ENCODE assay signal across 22 cellular contexts in the genomic region with DNA sequence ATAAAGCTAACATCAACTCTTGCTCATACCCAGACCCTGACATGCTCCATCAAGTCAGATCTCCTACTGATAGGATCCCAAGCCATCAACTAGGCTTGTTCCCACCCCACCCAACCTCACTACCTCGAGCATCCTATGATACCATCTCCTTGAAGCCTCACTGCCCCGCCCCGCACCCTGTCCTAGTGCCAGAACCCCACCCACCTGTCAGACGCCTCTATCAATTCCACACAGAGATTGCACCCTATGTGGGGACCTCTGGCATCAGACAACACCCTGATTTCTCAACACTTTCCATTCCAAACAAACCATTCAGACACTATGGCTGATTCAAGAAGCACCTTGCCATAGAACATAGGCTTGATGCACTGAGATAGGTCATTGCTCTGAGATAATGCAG. TPM values are rescaled to one million over a fixed set of nuclear protein-coding genes. Genes with fewer than 3 reads are reported as not detected.
DNase-seq lines count a peak whose midpoint lies in the region; ATAC-seq and TF ChIP-seq lines count a peak whose summit lies in the region.
"Had no signal": no experiment of that assay in that cellular context is flagged by ENCODE, and none has a peak within 500 bp of the region (broad histone marks: within the 10 kb centered on the region; RNA-seq: fewer than 3 reads in every experiment).

No MANE protein-coding gene starts in this region.

- CTCF ChIA-PET in CD4-positive, alpha-beta T cell (lab: Charles Lee), result no interaction called here

- no peaks in the 10 kb centered on the region for H3K9me3 ChIP-seq in CD4-positive, alpha-beta T cell (ENCODE audit: control insufficient read depth, low read length)
- H3K9me3 ChIP-seq: A549, BLaER1 had no signal

- TF ChIP-seq CTCF in CD4-positive, alpha-beta T cell (IDR thresholded peaks at IDR 0.05), result no peak
- no peak for TF ChIP-seq CTCF in endothelial cell (IDR thresholded peaks at IDR 0.05; ENCODE audit: unreplicated experiment)
- no peak for TF ChIP-seq CTCF in nephron (IDR thresholded peaks at IDR 0.05; ENCODE audit: unreplicated experiment in 3 of 3)

- DNase-seq in CD4-positive, alpha-beta T cell, result no peak
- DNase-seq in NCI-H460 (ENCODE audit: extremely low read depth, low read depth), result peak; percentile 95
- no peak for DNase-seq in endothelial cell (ENCODE audit: low spot score)
- DNase-seq in NCI-H1694 treated with DMSO at 0.1 percent for 48 hours (lab: John Stamatoyannopoulos, UW), result no peak
- no peak for DNase-seq in activated CD8-positive, alpha-beta memory T cell treated with anti-CD3 and anti-CD28 coated beads, Interleukin-2, amount 50 U/mL, for 4 hours
- no peak for DNase-seq in HCEC 1CT
- DNase-seq: CD8-positive, alpha-beta memory T cell; DMS53; EL; HFFc6; KG1; NCI-H1417; NCI-H1930; NCI-H345; NCI-H526 had no signal

- no peaks in the 10 kb centered on the region for H3K27me3 ChIP-seq in CD4-positive, alpha-beta T cell (ENCODE audit: control insufficient read depth, insufficient read depth, low read length)
- H3K27me3 ChIP-seq: BLaER1 had no signal

- intact Hi-C loops in CD4-positive, alpha-beta T cell (cut with DNase I, micrococcal nuclease), result loop anchor here in 1 of 2 experiments (5.0 to 10.0 kb wide), 3 partner anchors 114 to 409 kb away; a partner anchor contains a TSS

- no peaks in the 10 kb centered on the region for H3K9me3 Mint-ChIP-seq in CD4-positive, alpha-beta T cell
- H3K9me3 Mint-ChIP-seq in endothelial cell (ENCODE audit: unreplicated experiment) (no peaks in the 10 kb centered on the region), nephron (no peaks in the 10 kb centered on the region)
- H3K9me3 Mint-ChIP-seq: HFFc6 had no signal

- H3K27me3 Mint-ChIP-seq in CD4-positive, alpha-beta T cell, result no peaks in the 10 kb centered on the region
- H3K27me3 Mint-ChIP-seq in endothelial cell (ENCODE audit: unreplicated experiment) (peaks cover 19% of the 10 kb centered on the region), nephron (ENCODE audit: low read depth) (peaks cover 45% of the 10 kb centered on the region)

- peak overlapping the region; percentile 54 for H3K4me3 Mint-ChIP-seq in CD4-positive, alpha-beta T cell
- H3K4me3 Mint-ChIP-seq in endothelial cell (ENCODE audit: unreplicated experiment) (no peak overlapping the region), nephron (peak overlapping the region in 2 of 3 experiments; percentile 26 to 45)
- H3K4me3 Mint-ChIP-seq: HFFc6 had no signal

- no peak overlapping the region for H3K27ac ChIP-seq in CD4-positive, alpha-beta T cell (ENCODE audit: low read depth, low read length)
- H3K27ac ChIP-seq: BLaER1 had no signal

- H3K27ac Mint-ChIP-seq in CD4-positive, alpha-beta T cell, result no peak overlapping the region
- H3K27ac Mint-ChIP-seq in endothelial cell (ENCODE audit: unreplicated experiment) (peak overlapping the region; percentile 13), nephron (no peak overlapping the region)
- H3K27ac Mint-ChIP-seq: HFFc6 had no signal

- peaks cover 39% of the 10 kb centered on the region for H3K4me1 Mint-ChIP-seq in CD4-positive, alpha-beta T cell (ENCODE audit: low read depth)
- peaks cover 53% of the 10 kb centered on the region for H3K4me1 Mint-ChIP-seq in endothelial cell (ENCODE audit: unreplicated experiment)
- H3K4me1 Mint-ChIP-seq in nephron, result peaks cover 21% of the 10 kb centered on the region

- no peaks in the 10 kb centered on the region for H3K36me3 Mint-ChIP-seq in CD4-positive, alpha-beta T cell (ENCODE audit: low read depth)
- H3K36me3 Mint-ChIP-seq in endothelial cell (ENCODE audit: low read depth, unreplicated experiment) (peaks cover 7% of the 10 kb centered on the region), nephron (ENCODE audit: low read depth) (no peaks in the 10 kb centered on the region)

- no peak for ATAC-seq in CD4-positive, alpha-beta T cell (ENCODE audit: poor library complexity)
- no peak for ATAC-seq in HG03342 (IDR thresholded peaks at IDR 0.05; ENCODE audit: unreplicated experiment)
- ATAC-seq: A549, HepG2, Panc1, Right ventricle myocardium inferior had no signal

- POLR2A ChIA-PET in CD4-positive, alpha-beta T cell (lab: Charles Lee), result interaction anchor here (1.3 kb wide), 1 partner anchor 12 kb away, joined by 3 read pairs; no protein-coding TSS in a partner anchor

RNA-seq across cellular contexts. Expression of a gene that starts 3.1 kb away (rescaled TPM):
- total RNA-seq in CD4-positive, alpha-beta T cell, result 10 to 100 TPM; 24.8 to 25.2 TPM
- 139 and 146 TPM in 2 replicates for total RNA-seq in NCI-H460 (2014; rRNA removed; shearing (Covaris generic))
- polyA plus RNA-seq in NCI-H460 (2014; cell fraction: nucleus; rRNA removed), result 61.6 and 63.5 TPM in 2 replicates
- total RNA-seq in endothelial cell (ENCODE audit: unreplicated experiment), result 51.2 TPM

RNA-seq across cellular contexts. Expression of a gene that starts 16.6 kb away (rescaled TPM):
- total RNA-seq in CD4-positive, alpha-beta T cell, result 10 to 100 TPM; 13.2 to 13.6 TPM
- 26.2 and 36.0 TPM in 2 replicates for total RNA-seq in NCI-H460 (2014; rRNA removed; shearing (Covaris generic))
- 57.8 and 60.9 TPM in 2 replicates for polyA plus RNA-seq in NCI-H460 (2014; cell fraction: nucleus; rRNA removed)
- 20.8 TPM for total RNA-seq in endothelial cell (ENCODE audit: unreplicated experiment)

RNA-seq across cellular contexts. Expression of a gene that starts 50.2 kb away (rescaled TPM):
- total RNA-seq in CD4-positive, alpha-beta T cell, result not detected
- not detected in 2 replicates for total RNA-seq in NCI-H460 (2014; rRNA removed; shearing (Covaris generic))
- not detected in 2 replicates for polyA plus RNA-seq in NCI-H460 (2014; cell fraction: nucleus; rRNA removed)
- 7.0 TPM for total RNA-seq in endothelial cell (ENCODE audit: unreplicated experiment)
- total RNA-seq: CD8-positive, alpha-beta memory T cell had no signal
- polyA plus RNA-seq: CD8-positive, alpha-beta memory T cell had no signal
